Comparison of ENCODE assay signal across 17 cellular contexts in genomic region chr3:151537751-151538150, GRCh38.
DNase-seq lines count a peak whose midpoint lies in the region; ATAC-seq, FAIRE-seq and TF ChIP-seq lines count a peak whose summit lies in the region.
"Had no signal": no experiment of that assay in that cellular context is flagged by ENCODE, and none has a peak within 500 bp of the region (broad histone marks: within the 10 kb centered on the region; RNA-seq: fewer than 3 reads in every experiment).

No MANE protein-coding gene starts in this region.

- no peaks in the 10 kb centered on the region for H3K36me3 ChIP-seq in K562 (ENCODE audit: control insufficient read depth, insufficient read depth, low read length)
- H3K36me3 ChIP-seq in tibial nerve = no peaks in the 10 kb centered on the region
- no peaks in the 10 kb centered on the region for H3K36me3 ChIP-seq in hepatocyte (replicated peaks; ENCODE audit: insufficient read depth, low read depth)
- H3K36me3 ChIP-seq: left lung had no signal

- H3K4me2 ChIP-seq in K562 (ENCODE audit: insufficient read depth, low read length) = no peak overlapping the region
- H3K4me2 ChIP-seq in hepatocyte = no peak overlapping the region

- no peaks in the 10 kb centered on the region for H3K9me3 ChIP-seq in K562 (replicated peaks; ENCODE audit: control insufficient read depth, insufficient read depth, low read depth, low read length)
- peaks cover 0 to 7% (median 0%) of the 10 kb centered on the region in 4 donors for H3K9me3 ChIP-seq in tibial nerve
- no peaks in the 10 kb centered on the region for H3K9me3 ChIP-seq in hepatocyte (ENCODE audit: low read depth)
- H3K9me3 ChIP-seq: left lung had no signal

- H2AFZ ChIP-seq in K562 (ENCODE audit: low read depth, low read length) (peak overlapping the region; percentile 93; the same call in 1 of the 2 replicates), hepatocyte (no peak overlapping the region)

- POLR2A ChIA-PET in K562 (lab: Yijun Ruan, JAX) = no interaction called here

- peaks cover 0 to 5% of the 10 kb centered on the region in 2 experiments; a peak in 1 of 5 replicates for H3K4me1 ChIP-seq in K562 (replicated peaks in 1 of 2; ENCODE audit: control insufficient read depth in 2 of 2, insufficient read depth in 2 of 2, low read length in 2 of 2)
- peaks cover 0 to 24% (median 7%) of the 10 kb centered on the region in 4 donors for H3K4me1 ChIP-seq in tibial nerve
- peaks cover 14% of the 10 kb centered on the region for H3K4me1 ChIP-seq in hepatocyte (ENCODE audit: insufficient read depth)
- H3K4me1 ChIP-seq: left lung had no signal

- CTCF ChIA-PET in K562 (lab: Yijun Ruan, JAX; ENCODE audit: low intra/inter-chr PET ratio) = no interaction called here

- FAIRE-seq in HTR-8/SVneo (lab: Jason Lieb, UNC) (no peak), K562 (lab: Jason Lieb, UNC) (no peak)

- no peak overlapping the region for H3K9ac ChIP-seq in K562 (ENCODE audit: insufficient read depth in 1 of 2, low read depth in 2 of 2, low read length in 2 of 2)

- H3K27me3 ChIP-seq in K562 (ENCODE audit: control insufficient read depth in 2 of 2, insufficient read depth in 2 of 2, low read length in 2 of 2) = no peaks in the 10 kb centered on the region
- H3K27me3 ChIP-seq in tibial nerve = no peaks in the 10 kb centered on the region
- no peaks in the 10 kb centered on the region for H3K27me3 ChIP-seq in hepatocyte
- H3K27me3 ChIP-seq: dorsolateral prefrontal cortex, left lung had no signal

- WGBS in K562 (ENCODE audit: insufficient coverage, low coverage, missing lambda C conversion rate) = 17% methylated on average over 3 of the region's 3 CpGs
- 45 to 50% methylated on average over 3 of the region's 3 CpGs for WGBS in tibial nerve, 2 donors
- WGBS in hepatocyte (ENCODE audit: low lambda C conversion rate, missing lambda C conversion rate) = 64% methylated on average over 3 of the region's 3 CpGs

- TF ChIP-seq POLR2A in K562 (conservative IDR thresholded peaks at IDR 0.05) (no peak), tibial nerve (IDR thresholded peaks at IDR 0.05) (no peak)

- H3K9me1 ChIP-seq in K562 (ENCODE audit: control insufficient read depth, insufficient read depth, low read length) = no peaks in the 10 kb centered on the region

- no peak for TF ChIP-seq RAD21 in K562 (CRISPR knock-in tag; conservative IDR thresholded peaks at IDR 0.05 in 1 of 2, IDR thresholded peaks at IDR 0.05 in 1 of 2)

- H4K20me1 ChIP-seq in K562 (replicated peaks; ENCODE audit: control insufficient read depth, insufficient read depth, low read length) (no peaks in the 10 kb centered on the region), hepatocyte (ENCODE audit: insufficient read depth, poor library complexity, severe bottlenecking) (no peaks in the 10 kb centered on the region)

- no TSS peak for BruUV-seq in K562 (replicated peaks; lab: Mats Ljungman, UMichigan)

- intact Hi-C loops in K562 (cut with micrococcal nuclease) = no loop called here

- no peaks in the 10 kb centered on the region for H3K9me2 ChIP-seq in hepatocyte (replicated peaks; ENCODE audit: insufficient read depth)

- H3K79me2 ChIP-seq in K562 (ENCODE audit: control insufficient read depth, insufficient read depth, low read length) = no peaks in the 10 kb centered on the region
- H3K79me2 ChIP-seq in hepatocyte = no peaks in the 10 kb centered on the region

- ATAC-seq in K562 (no peak), GM21526 (IDR thresholded peaks at IDR 0.05; ENCODE audit: low FRiP score, unreplicated experiment) (no peak), GM21360 (IDR thresholded peaks at IDR 0.05; ENCODE audit: unreplicated experiment) (no peak)
- ATAC-seq: activated CD8-positive, alpha-beta T cell treated with anti-CD3 and anti-CD28 coated beads for 36 hours; left lung; stimulated activated naive B cell treated with anti-CD40 and anti-IgM and Interleukin-4, amounts not matched to agents 10 μg/mL and 1 μg/mL and 100 μg/mL, for 72 hours had no signal

- H3K4me3 ChIP-seq in K562 = no peak overlapping the region
- H3K4me3 ChIP-seq in tibial nerve = no peak overlapping the region
- H3K4me3 ChIP-seq in hepatocyte = no peak overlapping the region
- H3K4me3 ChIP-seq: left lung had no signal

- TF ChIP-seq EP300 in K562 (IDR thresholded peaks at IDR 0.05; ENCODE audit: low read length) (no peak), tibial nerve (IDR thresholded peaks at IDR 0.05) (no peak)

- no peak for TF ChIP-seq CTCF in K562 (IDR thresholded peaks at IDR 0.05 in 2 of 3, conservative IDR thresholded peaks at IDR 0.05 in 1 of 3; ENCODE audit: insufficient read depth in 2 of 3, low read depth in 1 of 3, low read length in 3 of 3)
- TF ChIP-seq CTCF in tibial nerve (IDR thresholded peaks at IDR 0.05) = no peak
- no peak for TF ChIP-seq CTCF in hepatocyte (IDR thresholded peaks at IDR 0.05; ENCODE audit: poor library complexity)

- DNase-seq in HTR-8/SVneo (ENCODE audit: insufficient read length, low spot score) (peak; percentile 10), K562 (ENCODE audit: extremely low read depth in 1 of 4, low spot score in 3 of 4) (no peak), iris pigment epithelial cell (ENCODE audit: low read depth) (peak; percentile 40), tibial nerve (ENCODE audit: low spot score in 2 of 2) (no peak), NCI-H1048 (lab: John Stamatoyannopoulos, UW) (no peak), hepatocyte (ENCODE audit: low spot score) (no peak)
- DNase-seq: activated CD8-positive, alpha-beta T cell treated with anti-CD3 and anti-CD28 coated beads for 36 hours; activated naive CD4-positive, alpha-beta T cell treated with Interleukin-2 at 50 U/mL for 16 hours; dorsolateral prefrontal cortex; left lung; NCI-H2171 treated with DMSO at 0.1 percent for 48 hours; nucleus accumbens; OCI-M1; stimulated activated CD4-positive, alpha-beta T cell treated with anti-CD3 and anti-CD28 coated beads, Interleukin-1b, Interleukin-23, amount 100 ng/mL, for 48 hours; stimulated activated naive B cell treated with anti-CD40 and anti-IgM and Interleukin-4, amounts not matched to agents 10 μg/mL and 1 μg/mL and 100 μg/mL, for 72 hours had no signal

- in situ Hi-C loops in K562 (cut with MboI) = no loop called here

- H3K27ac ChIP-seq in K562 (ENCODE audit: extremely low read depth, low read depth, low read length) (no peak overlapping the region), tibial nerve (peak overlapping the region in 3 of 4 donors; percentile 28 to 63 (median 30)), hepatocyte (no peak overlapping the region)

TF ChIP-seq in K562, 482 proteins besides CTCF, POLR2A, EP300 and RAD21 (continues in another document):
- TF ChIP-seq ZNF707 (CRISPR knock-in tag; conservative IDR thresholded peaks at IDR 0.05) = no peak
- no peak for TF ChIP-seq ZBTB33 (CRISPR knock-in tag; IDR thresholded peaks at IDR 0.05)
- no peak for TF ChIP-seq FOXO4 (CRISPR knock-in tag; IDR thresholded peaks at IDR 0.05)
- TF ChIP-seq ZFP1 (CRISPR knock-in tag; IDR thresholded peaks at IDR 0.05) = no peak
- TF ChIP-seq ZZZ3 (IDR thresholded peaks at IDR 0.05) = no peak
- TF ChIP-seq ZNF511 (CRISPR knock-in tag; IDR thresholded peaks at IDR 0.05) = no peak
- TF ChIP-seq DMBX1 (CRISPR knock-in tag; IDR thresholded peaks at IDR 0.05; ENCODE audit: borderline replicate concordance) = no peak
- TF ChIP-seq ZNF584 (CRISPR knock-in tag; IDR thresholded peaks at IDR 0.05; ENCODE audit: low read depth) = no peak

Comparison
In these comparisons a context has a peak if more than half of its experiments do, and no peak if none do; other contexts are left out.
1. DNase-seq: peak in HTR-8/SVneo (single experiment) and iris pigment epithelial cell (single experiment); none in K562 (0 of 4), tibial nerve (0 of 2), NCI-H1048 (single experiment) and hepatocyte (single experiment).
2. H3K27ac ChIP-seq: peak in tibial nerve (3 of 4); none in K562 (single experiment) and hepatocyte (single experiment).